ENCODE assay signal across 16 cellular contexts in genomic region chr18:59127047-59127446, GRCh38. TPM values are rescaled to one million over a fixed set of nuclear protein-coding genes. Genes with fewer than 3 reads are reported as not detected.
DNase-seq lines count a peak whose midpoint lies in the region; ATAC-seq and TF ChIP-seq lines count a peak whose summit lies in the region.
"Had no signal": no experiment of that assay in that cellular context is flagged by ENCODE, and none has a peak within 500 bp of the region (broad histone marks: within the 10 kb centered on the region; RNA-seq: fewer than 3 reads in every experiment).

No MANE protein-coding gene starts in this region.

- CTCF ChIA-PET in HCT116 (lab: Charles Lee) = interaction anchor here (1.0 to 1.1 kb wide), 3 partner anchors 18 to 56 kb away, joined by 3 read pairs; no protein-coding TSS in a partner anchor

- peak; percentile 37 for DNase-seq in activated CD4-positive, alpha-beta T cell treated with anti-CD3 and anti-CD28 coated beads, Interleukin-2, amount 10 ng/mL, durations not matched to agents 24 days and 14 days
- no peak for DNase-seq in activated CD4-positive, alpha-beta T cell treated with anti-CD3 and anti-CD28 coated beads, Interleukin-2, amount 50 U/mL, for 48 hours
- DNase-seq in HCT116 (ENCODE audit: low read depth, low spot score) (no peak), kidney tubule cell (ENCODE audit: low spot score) (peak; percentile 28), mucosa of descending colon (no peak)
- no peak for DNase-seq in activated T-cell treated with anti-CD3 and anti-CD28 coated beads, Interleukin-2, amount 50 U/mL, for 24 hours
- DNase-seq: ACHN; CD4-positive, alpha-beta T cell; NCI-H1048; NCI-H1694; NCI-H446 treated with DMSO at 0.1 percent for 48 hours; OCI-M1; SW 1271 had no signal

- BruUV-seq in HCT116 (replicated peaks; lab: Mats Ljungman, UMichigan) = no TSS peak

- POLR2A ChIA-PET in HCT116 (lab: Charles Lee) = no interaction called here

- intact Hi-C loops in activated CD4-positive, alpha-beta T cell treated with anti-CD3 and anti-CD28 coated beads, Interleukin-2, amount 10 ng/mL, durations not matched to agents 24 days and 14 days (cut with micrococcal nuclease) = no loop called here
- intact Hi-C loops in HCT116 (cut with micrococcal nuclease) = no loop called here
- intact Hi-C loops in mucosa of descending colon (cut with DNase I, micrococcal nuclease) = no loop called here

- no peak overlapping the region for H3K9ac ChIP-seq in HCT116 (ENCODE audit: low read length)

- H3K36me3 Mint-ChIP-seq in activated CD4-positive, alpha-beta T cell treated with anti-CD3 and anti-CD28 coated beads, Interleukin-2, amount 10 ng/mL, durations not matched to agents 24 days and 14 days (ENCODE audit: low read depth) = no peaks in the 10 kb centered on the region
- H3K36me3 Mint-ChIP-seq in activated T-cell treated with anti-CD3 and anti-CD28 coated beads, Interleukin-2, amount 50 U/mL, for 24 hours (ENCODE audit: low read depth) = no peaks in the 10 kb centered on the region

- no peak overlapping the region for H3K4me2 ChIP-seq in HCT116 (ENCODE audit: low read length)

- no peak for TF ChIP-seq POLR2A in HCT116 (IDR thresholded peaks at IDR 0.05; ENCODE audit: borderline replicate concordance, extremely low read depth, insufficient read depth, insufficient read length)

- H4K20me1 ChIP-seq in HCT116 (ENCODE audit: insufficient read depth) = no peaks in the 10 kb centered on the region

- RAD21 ChIA-PET in HCT116 (lab: Charles Lee; ENCODE audit: low non-redundant PET in 1 of 2, low total read pairs in 2 of 2, uncharacterized antibody in 2 of 2, unreplicated experiment in 2 of 2) = no interaction called here

- TF ChIP-seq CTCF in HCT116 (IDR thresholded peaks at IDR 0.05 in 2 of 3, conservative IDR thresholded peaks at IDR 0.05 in 1 of 3; ENCODE audit: borderline replicate concordance in 1 of 3, insufficient read depth in 1 of 3, low read depth in 2 of 3, low read length in 2 of 3) (no peak; a peak in 1 of 6 replicates), VCaP (conservative IDR thresholded peaks at IDR 0.05) (0 out of 2 replicates have a peak, but pooled peaks have one; percentile 13), mucosa of descending colon (IDR thresholded peaks at IDR 0.05) (no peak)

- peaks cover 88% of the 10 kb centered on the region for H3K27me3 ChIP-seq in HCT116 (ENCODE audit: insufficient read depth, low read length)

- no peaks in the 10 kb centered on the region for H3K9me3 ChIP-seq in HCT116 (ENCODE audit: control insufficient read depth in 1 of 2, insufficient read depth in 1 of 2, low read depth in 1 of 2, low read length in 2 of 2)
- H3K9me3 ChIP-seq in mucosa of descending colon = no peaks in the 10 kb centered on the region
- H3K9me3 ChIP-seq: SJSA1 had no signal

- no peak for TF ChIP-seq RAD21 in HCT116 (IDR thresholded peaks at IDR 0.05; ENCODE audit: low read depth)

- no peaks in the 10 kb centered on the region for H3K9me3 Mint-ChIP-seq in activated CD4-positive, alpha-beta T cell treated with anti-CD3 and anti-CD28 coated beads, Interleukin-2, amount 10 ng/mL, durations not matched to agents 24 days and 14 days
- no peaks in the 10 kb centered on the region for H3K9me3 Mint-ChIP-seq in activated T-cell treated with anti-CD3 and anti-CD28 coated beads, Interleukin-2, amount 50 U/mL, for 24 hours
- H3K9me3 Mint-ChIP-seq: CD4-positive, alpha-beta T cell had no signal

- no peaks in the 10 kb centered on the region for H3K79me2 ChIP-seq in HCT116 (ENCODE audit: insufficient read depth, low read length)

- peaks cover 43% of the 10 kb centered on the region for H3K27me3 Mint-ChIP-seq in activated CD4-positive, alpha-beta T cell treated with anti-CD3 and anti-CD28 coated beads, Interleukin-2, amount 10 ng/mL, durations not matched to agents 24 days and 14 days
- peaks cover 58% of the 10 kb centered on the region for H3K27me3 Mint-ChIP-seq in activated T-cell treated with anti-CD3 and anti-CD28 coated beads, Interleukin-2, amount 50 U/mL, for 24 hours

- no peak overlapping the region for H2AFZ ChIP-seq in HCT116 (ENCODE audit: low read depth, low read length, poor library complexity, severe bottlenecking)

- H3K36me3 ChIP-seq in HCT116 (ENCODE audit: control insufficient read depth in 1 of 2, insufficient read depth in 2 of 2, low read length in 2 of 2) = no peaks in the 10 kb centered on the region
- H3K36me3 ChIP-seq in mucosa of descending colon (ENCODE audit: low read depth) = no peaks in the 10 kb centered on the region
- H3K36me3 ChIP-seq: SJSA1 had no signal

- H3K4me1 ChIP-seq in HCT116 (ENCODE audit: control insufficient read depth in 1 of 2, insufficient read depth in 2 of 2, low read length in 2 of 2) (no peaks in the 10 kb centered on the region), mucosa of descending colon (ENCODE audit: low read depth) (no peaks in the 10 kb centered on the region)
- H3K4me1 ChIP-seq: SJSA1 had no signal

- peaks cover 2% of the 10 kb centered on the region for H3K4me1 Mint-ChIP-seq in activated CD4-positive, alpha-beta T cell treated with anti-CD3 and anti-CD28 coated beads, Interleukin-2, amount 10 ng/mL, durations not matched to agents 24 days and 14 days
- peaks cover 6% of the 10 kb centered on the region for H3K4me1 Mint-ChIP-seq in activated T-cell treated with anti-CD3 and anti-CD28 coated beads, Interleukin-2, amount 50 U/mL, for 24 hours (ENCODE audit: low read depth)

- no peak overlapping the region for H3K27ac Mint-ChIP-seq in activated CD4-positive, alpha-beta T cell treated with anti-CD3 and anti-CD28 coated beads, Interleukin-2, amount 10 ng/mL, durations not matched to agents 24 days and 14 days
- H3K27ac Mint-ChIP-seq in activated T-cell treated with anti-CD3 and anti-CD28 coated beads, Interleukin-2, amount 50 U/mL, for 24 hours = no peak overlapping the region
- H3K27ac Mint-ChIP-seq: CD4-positive, alpha-beta T cell had no signal

- ATAC-seq in HCT116 = peak; percentile 54
- ATAC-seq in mucosa of descending colon = no peak
- ATAC-seq in HG03039 (IDR thresholded peaks at IDR 0.05; ENCODE audit: unreplicated experiment) = no peak

- no peaks in the 10 kb centered on the region for H3K9me2 ChIP-seq in HCT116 (ENCODE audit: insufficient read depth)

- H3K4me3 Mint-ChIP-seq in activated CD4-positive, alpha-beta T cell treated with anti-CD3 and anti-CD28 coated beads, Interleukin-2, amount 10 ng/mL, durations not matched to agents 24 days and 14 days = no peak overlapping the region
- no peak overlapping the region for H3K4me3 Mint-ChIP-seq in activated T-cell treated with anti-CD3 and anti-CD28 coated beads, Interleukin-2, amount 50 U/mL, for 24 hours
- H3K4me3 Mint-ChIP-seq: CD4-positive, alpha-beta T cell had no signal

- H3K27ac ChIP-seq in HCT116 (ENCODE audit: low read depth, low read length) (no peak overlapping the region), VCaP (no peak overlapping the region)
- H3K27ac ChIP-seq: SJSA1 had no signal

- H3K4me3 ChIP-seq in HCT116 (replicated peaks in 1 of 2; ENCODE audit: low read depth in 1 of 2, low read length in 2 of 2) = no peak overlapping the region
- no peak overlapping the region for H3K4me3 ChIP-seq in mucosa of descending colon
- H3K4me3 ChIP-seq: SJSA1 had no signal

TF ChIP-seq in HCT116, 20 proteins besides CTCF, POLR2A, EP300 and RAD21:
- TF ChIP-seq POLR2AphosphoS5 (IDR thresholded peaks at IDR 0.05; ENCODE audit: low read depth, low read length) (no peak), ZNF274 (IDR thresholded peaks at IDR 0.05; ENCODE audit: low read depth, low read length) (no peak), JUND (IDR thresholded peaks at IDR 0.05) (no peak), CBX3 (IDR thresholded peaks at IDR 0.05; ENCODE audit: low read depth) (no peak), ELF1 (IDR thresholded peaks at IDR 0.05; ENCODE audit: borderline replicate concordance, low read depth) (no peak), EZH2 (IDR thresholded peaks at IDR 0.05) (no peak), EGR1 (IDR thresholded peaks at IDR 0.05; ENCODE audit: low read depth) (no peak), TCF7L2 (IDR thresholded peaks at IDR 0.05; ENCODE audit: borderline replicate concordance, extremely low read depth, insufficient read depth, insufficient read length) (no peak), FOSL1 (IDR thresholded peaks at IDR 0.05; ENCODE audit: low read depth) (no peak), SIN3A (IDR thresholded peaks at IDR 0.05; ENCODE audit: low read depth) (no peak), MAX (IDR thresholded peaks at IDR 0.05) (no peak), YY1 (IDR thresholded peaks at IDR 0.05; ENCODE audit: extremely low read depth, insufficient replicate concordance, low read depth, low read length) (no peak), ZBTB33 (IDR thresholded peaks at IDR 0.05; ENCODE audit: extremely low read depth, insufficient replicate concordance, low read length) (no peak), SP1 (IDR thresholded peaks at IDR 0.05; ENCODE audit: low read depth) (no peak), SRF (IDR thresholded peaks at IDR 0.05; ENCODE audit: low read depth) (no peak)

RNA-seq across cellular contexts. Expression of gene SEC11C, which starts 12.6 kb away (rescaled TPM):
- total RNA-seq in activated CD4-positive, alpha-beta T cell treated with anti-CD3 and anti-CD28 coated beads, Interleukin-2, amount 10 ng/mL, durations not matched to agents 24 days and 14 days = 125 and 126 TPM in 2 replicates
- 42.2 TPM for total RNA-seq in HCT116 (2021; ENCODE audit: unreplicated experiment)
- 39.5 and 40.6 TPM in 2 replicates for polyA plus RNA-seq in HCT116 (2012)
- total RNA-seq in mucosa of descending colon = 10 to 100 TPM; 41.5 to 68.9 (median 52.7) TPM

Comparison
In these comparisons a context has a peak if more than half of its experiments do, and no peak if none do; other contexts are left out.
1. DNase-seq: peak in activated CD4-positive, alpha-beta T cell treated with anti-CD3 and anti-CD28 coated beads, Interleukin-2, amount 10 ng/mL, durations not matched to agents 24 days and 14 days (single experiment) and kidney tubule cell (single experiment); none in activated CD4-positive, alpha-beta T cell treated with anti-CD3 and anti-CD28 coated beads, Interleukin-2, amount 50 U/mL, for 48 hours (0 of 2), HCT116 (single experiment), activated T-cell treated with anti-CD3 and anti-CD28 coated beads, Interleukin-2, amount 50 U/mL, for 24 hours (single experiment) and mucosa of descending colon (0 of 3).